Comparison of ENCODE assay signal across 8 cellular contexts in genomic region chr10:59625842-59626522, GRCh38.
DNase-seq lines count a peak whose midpoint lies in the region; ATAC-seq and TF ChIP-seq lines count a peak whose summit lies in the region.

No MANE protein-coding gene starts in this region.

- no peaks in the 10 kb centered on the region for H3K27me3 ChIP-seq in neural cell (ENCODE audit: insufficient read depth, low read depth, low read length)
- H3K27me3 ChIP-seq in MG63: no peaks in the 10 kb centered on the region; the same call in 1 of the 2 replicates

- peak; percentile 98 for TF ChIP-seq RAD21 in neural cell (conservative IDR thresholded peaks at IDR 0.05)

- peaks cover 6% of the 10 kb centered on the region for H3F3A ChIP-seq in neural cell (ENCODE audit: insufficient read depth, low read length, poor library complexity, severe bottlenecking)

- TF ChIP-seq CTCF in fibroblast of pulmonary artery (IDR thresholded peaks at IDR 0.05; ENCODE audit: low read length, missing control alignments) (peak; percentile 81), neural cell (IDR thresholded peaks at IDR 0.05; ENCODE audit: poor library complexity, severe bottlenecking) (peak; percentile 99)

- peak overlapping the region; percentile 80 for H3K27ac ChIP-seq in neural cell (ENCODE audit: low read length)

- ATAC-seq in GM19452 (IDR thresholded peaks at IDR 0.05; ENCODE audit: unreplicated experiment) (peak; percentile 70), HG03460 (IDR thresholded peaks at IDR 0.05; ENCODE audit: unreplicated experiment) (peak; percentile 87)

- peak overlapping the region; percentile 41 for H2AFZ ChIP-seq in neural cell (ENCODE audit: low read depth, low read length)

- no peaks in the 10 kb centered on the region for H4K20me1 ChIP-seq in neural cell (ENCODE audit: insufficient read depth)

- DNase-seq in DMS53 treated with DMSO at 0.1 percent for 48 hours (lab: John Stamatoyannopoulos, UW; ENCODE audit: unreplicated experiment): peak; percentile 68
- DNase-seq in NCI-H526 (lab: John Stamatoyannopoulos, UW): peak; percentile 20 to 37
- peak; percentile 20 for DNase-seq in activated T-cell treated with anti-CD3 and anti-CD28 coated beads for 24 hours (ENCODE audit: low read depth)
- peak; percentile 81 for DNase-seq in fibroblast of pulmonary artery (ENCODE audit: low read depth)
- DNase-seq in MG63: no peak

- H3K9me3 ChIP-seq in neural cell (ENCODE audit: low read length) (no peaks in the 10 kb centered on the region), MG63 (no peaks in the 10 kb centered on the region)

- no peaks in the 10 kb centered on the region for H3K9me2 ChIP-seq in neural cell (ENCODE audit: insufficient read depth, low read length)

- TF ChIP-seq EP300 in neural cell (conservative IDR thresholded peaks at IDR 0.05; ENCODE audit: poor library complexity, severe bottlenecking): peak; percentile 38

- H3K4me3 ChIP-seq in fibroblast of pulmonary artery (replicated peaks; ENCODE audit: low read depth, low read length) (no peak overlapping the region), neural cell (ENCODE audit: low read length) (peak overlapping the region; percentile 57), MG63 (no peak overlapping the region)

- H3K4me2 ChIP-seq in neural cell (ENCODE audit: low read length): peak overlapping the region; percentile 67

- H3K36me3 ChIP-seq in neural cell (ENCODE audit: insufficient read depth, low read length): no peaks in the 10 kb centered on the region
- no peaks in the 10 kb centered on the region for H3K36me3 ChIP-seq in MG63

- H3K79me2 ChIP-seq in neural cell (replicated peaks; ENCODE audit: insufficient read depth, low read length): no peaks in the 10 kb centered on the region

- peak overlapping the region; percentile 56 for H3K9ac ChIP-seq in neural cell (ENCODE audit: low read length)

TF ChIP-seq in neural cell, 6 proteins besides CTCF, POLR2A, EP300 and RAD21:
- TF ChIP-seq REST (IDR thresholded peaks at IDR 0.05; ENCODE audit: borderline replicate concordance) (no peak), EZH2 (IDR thresholded peaks at IDR 0.05; ENCODE audit: borderline replicate concordance, insufficient read depth, low read length, poor library complexity, severe bottlenecking) (no peak), SMC3 (conservative IDR thresholded peaks at IDR 0.05; ENCODE audit: poor library complexity) (peak; percentile 94), TAF1 (IDR thresholded peaks at IDR 0.05; ENCODE audit: low read depth) (no peak), POLR2AphosphoS5 (IDR thresholded peaks at IDR 0.05) (peak; percentile 64)
